Comparison of ENCODE assay signal across 8 cellular contexts in the genomic region with DNA sequence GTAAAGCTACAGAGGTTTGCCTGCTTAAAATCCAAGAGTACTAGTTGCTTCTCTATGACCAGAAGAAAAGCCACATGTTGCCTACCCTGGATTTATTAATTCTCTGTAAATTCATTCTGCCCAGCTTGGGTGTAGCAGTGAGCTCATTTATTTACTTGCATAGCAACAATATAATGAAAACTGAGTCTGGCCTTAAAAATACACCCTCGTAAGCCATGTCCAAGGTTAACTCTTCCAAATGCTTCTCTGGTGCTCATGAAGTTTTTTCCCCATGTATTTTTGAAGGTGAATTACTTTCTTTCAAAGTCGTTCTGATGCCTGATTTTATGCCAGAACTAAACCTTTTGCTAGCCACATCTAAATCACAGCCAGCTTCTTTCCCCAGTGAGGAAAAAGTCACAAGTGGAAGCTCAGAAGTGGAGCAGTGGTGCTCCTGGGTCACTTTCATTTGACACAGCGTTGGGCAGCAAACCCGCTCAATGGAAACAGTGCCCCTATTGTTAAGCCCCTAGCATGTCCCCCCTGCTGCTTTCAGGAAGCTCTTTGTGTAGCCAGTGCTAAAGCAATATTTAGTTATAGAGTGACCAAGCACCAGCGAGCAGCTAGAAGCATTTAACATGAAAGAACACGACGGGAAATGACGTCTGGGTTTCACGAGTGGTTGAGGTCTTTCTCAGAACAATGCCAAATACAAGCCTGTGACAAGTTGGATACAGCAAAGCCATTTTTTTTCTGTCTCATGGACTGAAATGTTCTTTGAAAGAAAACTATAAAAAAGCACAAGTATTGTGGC. TPM values are rescaled to one million over a fixed set of nuclear protein-coding genes. Genes with fewer than 3 reads are reported as not detected.
DNase-seq lines count a peak whose midpoint lies in the region; ATAC-seq and TF ChIP-seq lines count a peak whose summit lies in the region.

No MANE protein-coding gene starts in this region.

- peaks cover 40% of the 10 kb centered on the region for H3K4me1 ChIP-seq in CD8-positive, alpha-beta memory T cell (ENCODE audit: insufficient read depth, low read length)
- H3K4me1 ChIP-seq in NT2/D1 (ENCODE audit: insufficient read depth, insufficient read length) (no peaks in the 10 kb centered on the region), BE2C (no peaks in the 10 kb centered on the region)

- H3K36me3 Mint-ChIP-seq in CD8-positive, alpha-beta memory T cell, result peaks cover 13 to 56% (median 35%) of the 10 kb centered on the region in 3 donors
- no peaks in the 10 kb centered on the region for H3K36me3 Mint-ChIP-seq in endothelial cell (ENCODE audit: low read depth, unreplicated experiment)

- peak overlapping the region; percentile 39 to 96 (median 93) for H3K27ac Mint-ChIP-seq in CD8-positive, alpha-beta memory T cell
- H3K27ac Mint-ChIP-seq in endothelial cell (ENCODE audit: unreplicated experiment), result peak overlapping the region; percentile 97

- no peaks in the 10 kb centered on the region for H3K27me3 Mint-ChIP-seq in CD8-positive, alpha-beta memory T cell
- no peaks in the 10 kb centered on the region for H3K27me3 Mint-ChIP-seq in endothelial cell (ENCODE audit: unreplicated experiment)

- peaks cover 4% of the 10 kb centered on the region for H3K36me3 ChIP-seq in CD8-positive, alpha-beta memory T cell (ENCODE audit: insufficient read depth, low read length)
- H3K36me3 ChIP-seq in NT2/D1 (ENCODE audit: insufficient read depth, insufficient read length, low read length) (peaks cover 15% of the 10 kb centered on the region), BE2C (no peaks in the 10 kb centered on the region)

- H3K9me3 Mint-ChIP-seq in CD8-positive, alpha-beta memory T cell, result no peaks in the 10 kb centered on the region
- no peaks in the 10 kb centered on the region for H3K9me3 Mint-ChIP-seq in endothelial cell (ENCODE audit: unreplicated experiment)

- H3K4me3 Mint-ChIP-seq in CD8-positive, alpha-beta memory T cell, result peak overlapping the region; percentile 10 to 77 (median 61)
- no peak overlapping the region for H3K4me3 Mint-ChIP-seq in endothelial cell (ENCODE audit: unreplicated experiment)

- H3K9me3 ChIP-seq in CD8-positive, alpha-beta memory T cell (ENCODE audit: low read length), result no peaks in the 10 kb centered on the region
- H3K9me3 ChIP-seq in NT2/D1 (ENCODE audit: insufficient read depth, low read length) (no peaks in the 10 kb centered on the region), BE2C (no peaks in the 10 kb centered on the region)

- POLR2A ChIA-PET in CD8-positive, alpha-beta memory T cell (lab: Charles Lee), result no interaction called here

- ATAC-seq in HG03135 (IDR thresholded peaks at IDR 0.05; ENCODE audit: unreplicated experiment), result no peak

- peak in 1 of 5 donors; percentile 50 for DNase-seq in CD8-positive, alpha-beta memory T cell
- peak; percentile 15 for DNase-seq in NT2/D1 (ENCODE audit: low read depth, low spot score)
- peak; percentile 26 for DNase-seq in endothelial cell (ENCODE audit: low spot score)
- DNase-seq in nucleus accumbens (lab: John Stamatoyannopoulos, UW), result peak in 41 of 56 donors; percentile 8 to 81 (median 45)
- DNase-seq in BE2C, result no peak
- no peak for DNase-seq in DMS 273 (lab: John Stamatoyannopoulos, UW; ENCODE audit: unreplicated experiment)
- DNase-seq in NCI-H2171 treated with DMSO at 0.1 percent for 48 hours (lab: John Stamatoyannopoulos, UW), result no peak

- H3K27me3 ChIP-seq in CD8-positive, alpha-beta memory T cell (ENCODE audit: insufficient read depth, low read length, poor library complexity, severe bottlenecking), result no peaks in the 10 kb centered on the region
- no peaks in the 10 kb centered on the region for H3K27me3 ChIP-seq in NT2/D1 (ENCODE audit: insufficient read depth, insufficient read length)
- H3K27me3 ChIP-seq in BE2C, result no peaks in the 10 kb centered on the region

- peaks cover 58 to 89% (median 77%) of the 10 kb centered on the region in 3 donors for H3K4me1 Mint-ChIP-seq in CD8-positive, alpha-beta memory T cell
- H3K4me1 Mint-ChIP-seq in endothelial cell (ENCODE audit: unreplicated experiment), result peaks cover 36% of the 10 kb centered on the region

- H3K4me3 ChIP-seq in CD8-positive, alpha-beta memory T cell (ENCODE audit: low read length), result no peak overlapping the region
- H3K4me3 ChIP-seq in NT2/D1 (ENCODE audit: insufficient read length, low read depth) (no peak overlapping the region), BE2C (ENCODE audit: low read depth, low read length) (no peak overlapping the region)

- CTCF ChIA-PET in CD8-positive, alpha-beta memory T cell (lab: Charles Lee), result interaction anchor here (0.9 kb wide), 1 partner anchor 30 kb away, joined by 3 read pairs; no protein-coding TSS in a partner anchor

- no peak overlapping the region for H3K9ac ChIP-seq in NT2/D1 (ENCODE audit: insufficient read length, low read depth)

- H3K27ac ChIP-seq in CD8-positive, alpha-beta memory T cell (ENCODE audit: low read depth, low read length), result no peak overlapping the region

- TF ChIP-seq CTCF in endothelial cell (IDR thresholded peaks at IDR 0.05; ENCODE audit: unreplicated experiment), result no peak
- TF ChIP-seq CTCF in BE2C (IDR thresholded peaks at IDR 0.05; ENCODE audit: low read depth, low read length), result no peak

RNA-seq across cellular contexts. Expression of a gene that starts 29.8 kb away (rescaled TPM):
- total RNA-seq in CD8-positive, alpha-beta memory T cell, result 10 to 100 TPM; 39.9 to 41.0 TPM
- 40.2 TPM for polyA plus RNA-seq in CD8-positive, alpha-beta memory T cell
- 3.2 TPM for total RNA-seq in endothelial cell (ENCODE audit: unreplicated experiment)
- 0.17 TPM for polyA plus RNA-seq in BE2C (2012; ENCODE audit: insufficient read depth, insufficient read length, low read depth)

Comparison
In these comparisons a context has a peak if more than half of its experiments do, and no peak if none do; other contexts are left out.
1. DNase-seq: peak in NT2/D1 (single experiment), endothelial cell (single experiment) and nucleus accumbens (41 of 56); none in BE2C (single experiment), DMS 273 (single experiment) and NCI-H2171 treated with DMSO at 0.1 percent for 48 hours (single experiment).